In genomic region chr4:186885289-186885688, GRCh38 we compare ENCODE assay signal across 2 cellular contexts.
TF ChIP-seq lines count a peak whose summit lies in the region.

No MANE protein-coding gene starts in this region.

TF ChIP-seq in GM23338, 12 proteins besides CTCF, POLR2A, EP300 and RAD21:
- TF ChIP-seq POLR2AphosphoS5 (IDR thresholded peaks at IDR 0.05; ENCODE audit: low read depth) = no peak
- no peak for TF ChIP-seq STAT1 (IDR thresholded peaks at IDR 0.05; ENCODE audit: unreplicated experiment)
- TF ChIP-seq JUNB (IDR thresholded peaks at IDR 0.05; ENCODE audit: unreplicated experiment) = no peak
- no peak for TF ChIP-seq NANOG (IDR thresholded peaks at IDR 0.05; ENCODE audit: borderline replicate concordance)
- no peak for TF ChIP-seq EZH2phosphoT487 (IDR thresholded peaks at IDR 0.05; ENCODE audit: unreplicated experiment)
- TF ChIP-seq ZNF331 (CRISPR knock-in tag; IDR thresholded peaks at IDR 0.05; ENCODE audit: low read depth) = no peak
- no peak for TF ChIP-seq ZNF462 (CRISPR knock-in tag; IDR thresholded peaks at IDR 0.05)
TF ChIP-seq in GM23338: peak in this region for 0.

TF ChIP-seq in K562, 482 proteins besides CTCF, POLR2A, EP300 and RAD21 (continued from another document):
- TF ChIP-seq ZBTB9 (CRISPR knock-in tag; IDR thresholded peaks at IDR 0.05) (no peak), HNRNPUL1 (IDR thresholded peaks at IDR 0.05; ENCODE audit: low read length) (no peak), PHB2 (IDR thresholded peaks at IDR 0.05; ENCODE audit: low read depth) (no peak), KDM4B (IDR thresholded peaks at IDR 0.05; ENCODE audit: borderline replicate concordance in 2 of 2, low read depth in 1 of 2) (no peak), HNRNPLL (IDR thresholded peaks at IDR 0.05; ENCODE audit: low read depth, low read length, poor library complexity, severe bottlenecking) (no peak), ADNP (tag; IDR thresholded peaks at IDR 0.05) (no peak), PML (IDR thresholded peaks at IDR 0.05; ENCODE audit: low read length) (no peak), NR4A1 (CRISPR knock-in tag; IDR thresholded peaks at IDR 0.05) (no peak), NR4A1 (tag; IDR thresholded peaks at IDR 0.05) (no peak), ATF6 (CRISPR knock-in tag; IDR thresholded peaks at IDR 0.05) (no peak), U2AF2 (optimal IDR thresholded peaks at IDR 0.05; ENCODE audit: low read depth, low read length) (no peak), RCOR1 (IDR thresholded peaks at IDR 0.05; ENCODE audit: borderline replicate concordance in 1 of 2, low read depth in 2 of 2, low read length in 2 of 2) (no peak), ZNF785 (CRISPR knock-in tag; IDR thresholded peaks at IDR 0.05) (no peak), TRIM28 (IDR thresholded peaks at IDR 0.05) (no peak)
- TF ChIP-seq, protein P1, sequence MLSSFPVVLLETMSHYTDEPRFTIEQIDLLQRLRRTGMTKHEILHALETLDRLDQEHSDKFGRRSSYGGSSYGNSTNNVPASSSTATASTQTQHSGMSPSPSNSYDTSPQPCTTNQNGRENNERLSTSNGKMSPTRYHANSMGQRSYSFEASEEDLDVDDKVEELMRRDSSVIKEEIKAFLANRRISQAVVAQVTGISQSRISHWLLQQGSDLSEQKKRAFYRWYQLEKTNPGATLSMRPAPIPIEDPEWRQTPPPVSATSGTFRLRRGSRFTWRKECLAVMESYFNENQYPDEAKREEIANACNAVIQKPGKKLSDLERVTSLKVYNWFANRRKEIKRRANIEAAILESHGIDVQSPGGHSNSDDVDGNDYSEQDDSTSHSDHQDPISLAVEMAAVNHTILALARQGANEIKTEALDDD (IDR thresholded peaks at IDR 0.05) = peak; percentile 80
- TF ChIP-seq, protein P2, sequence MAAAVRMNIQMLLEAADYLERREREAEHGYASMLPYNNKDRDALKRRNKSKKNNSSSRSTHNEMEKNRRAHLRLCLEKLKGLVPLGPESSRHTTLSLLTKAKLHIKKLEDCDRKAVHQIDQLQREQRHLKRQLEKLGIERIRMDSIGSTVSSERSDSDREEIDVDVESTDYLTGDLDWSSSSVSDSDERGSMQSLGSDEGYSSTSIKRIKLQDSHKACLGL (CRISPR knock-in tag; IDR thresholded peaks at IDR 0.05; ENCODE audit: borderline replicate concordance, poor library complexity, severe bottlenecking) = no peak
- TF ChIP-seq, protein P3, sequence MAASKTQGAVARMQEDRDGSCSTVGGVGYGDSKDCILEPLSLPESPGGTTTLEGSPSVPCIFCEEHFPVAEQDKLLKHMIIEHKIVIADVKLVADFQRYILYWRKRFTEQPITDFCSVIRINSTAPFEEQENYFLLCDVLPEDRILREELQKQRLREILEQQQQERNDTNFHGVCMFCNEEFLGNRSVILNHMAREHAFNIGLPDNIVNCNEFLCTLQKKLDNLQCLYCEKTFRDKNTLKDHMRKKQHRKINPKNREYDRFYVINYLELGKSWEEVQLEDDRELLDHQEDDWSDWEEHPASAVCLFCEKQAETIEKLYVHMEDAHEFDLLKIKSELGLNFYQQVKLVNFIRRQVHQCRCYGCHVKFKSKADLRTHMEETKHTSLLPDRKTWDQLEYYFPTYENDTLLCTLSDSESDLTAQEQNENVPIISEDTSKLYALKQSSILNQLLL (CRISPR knock-in tag; IDR thresholded peaks at IDR 0.05; ENCODE audit: borderline replicate concordance) = no peak
- TF ChIP-seq, protein P4, sequence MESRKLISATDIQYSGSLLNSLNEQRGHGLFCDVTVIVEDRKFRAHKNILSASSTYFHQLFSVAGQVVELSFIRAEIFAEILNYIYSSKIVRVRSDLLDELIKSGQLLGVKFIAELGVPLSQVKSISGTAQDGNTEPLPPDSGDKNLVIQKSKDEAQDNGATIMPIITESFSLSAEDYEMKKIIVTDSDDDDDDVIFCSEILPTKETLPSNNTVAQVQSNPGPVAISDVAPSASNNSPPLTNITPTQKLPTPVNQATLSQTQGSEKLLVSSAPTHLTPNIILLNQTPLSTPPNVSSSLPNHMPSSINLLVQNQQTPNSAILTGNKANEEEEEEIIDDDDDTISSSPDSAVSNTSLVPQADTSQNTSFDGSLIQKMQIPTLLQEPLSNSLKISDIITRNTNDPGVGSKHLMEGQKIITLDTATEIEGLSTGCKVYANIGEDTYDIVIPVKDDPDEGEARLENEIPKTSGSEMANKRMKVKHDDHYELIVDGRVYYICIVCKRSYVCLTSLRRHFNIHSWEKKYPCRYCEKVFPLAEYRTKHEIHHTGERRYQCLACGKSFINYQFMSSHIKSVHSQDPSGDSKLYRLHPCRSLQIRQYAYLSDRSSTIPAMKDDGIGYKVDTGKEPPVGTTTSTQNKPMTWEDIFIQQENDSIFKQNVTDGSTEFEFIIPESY (CRISPR knock-in tag; IDR thresholded peaks at IDR 0.05) = peak; percentile 85
- TF ChIP-seq, protein P5, sequence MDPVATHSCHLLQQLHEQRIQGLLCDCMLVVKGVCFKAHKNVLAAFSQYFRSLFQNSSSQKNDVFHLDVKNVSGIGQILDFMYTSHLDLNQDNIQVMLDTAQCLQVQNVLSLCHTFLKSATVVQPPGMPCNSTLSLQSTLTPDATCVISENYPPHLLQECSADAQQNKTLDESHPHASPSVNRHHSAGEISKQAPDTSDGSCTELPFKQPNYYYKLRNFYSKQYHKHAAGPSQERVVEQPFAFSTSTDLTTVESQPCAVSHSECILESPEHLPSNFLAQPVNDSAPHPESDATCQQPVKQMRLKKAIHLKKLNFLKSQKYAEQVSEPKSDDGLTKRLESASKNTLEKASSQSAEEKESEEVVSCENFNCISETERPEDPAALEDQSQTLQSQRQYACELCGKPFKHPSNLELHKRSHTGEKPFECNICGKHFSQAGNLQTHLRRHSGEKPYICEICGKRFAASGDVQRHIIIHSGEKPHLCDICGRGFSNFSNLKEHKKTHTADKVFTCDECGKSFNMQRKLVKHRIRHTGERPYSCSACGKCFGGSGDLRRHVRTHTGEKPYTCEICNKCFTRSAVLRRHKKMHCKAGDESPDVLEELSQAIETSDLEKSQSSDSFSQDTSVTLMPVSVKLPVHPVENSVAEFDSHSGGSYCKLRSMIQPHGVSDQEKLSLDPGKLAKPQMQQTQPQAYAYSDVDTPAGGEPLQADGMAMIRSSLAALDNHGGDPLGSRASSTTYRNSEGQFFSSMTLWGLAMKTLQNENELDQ (CRISPR knock-in tag; IDR thresholded peaks at IDR 0.05; ENCODE audit: borderline replicate concordance) = no peak
